Comparison of ENCODE assay signal across 8 cellular contexts in the genomic region with DNA sequence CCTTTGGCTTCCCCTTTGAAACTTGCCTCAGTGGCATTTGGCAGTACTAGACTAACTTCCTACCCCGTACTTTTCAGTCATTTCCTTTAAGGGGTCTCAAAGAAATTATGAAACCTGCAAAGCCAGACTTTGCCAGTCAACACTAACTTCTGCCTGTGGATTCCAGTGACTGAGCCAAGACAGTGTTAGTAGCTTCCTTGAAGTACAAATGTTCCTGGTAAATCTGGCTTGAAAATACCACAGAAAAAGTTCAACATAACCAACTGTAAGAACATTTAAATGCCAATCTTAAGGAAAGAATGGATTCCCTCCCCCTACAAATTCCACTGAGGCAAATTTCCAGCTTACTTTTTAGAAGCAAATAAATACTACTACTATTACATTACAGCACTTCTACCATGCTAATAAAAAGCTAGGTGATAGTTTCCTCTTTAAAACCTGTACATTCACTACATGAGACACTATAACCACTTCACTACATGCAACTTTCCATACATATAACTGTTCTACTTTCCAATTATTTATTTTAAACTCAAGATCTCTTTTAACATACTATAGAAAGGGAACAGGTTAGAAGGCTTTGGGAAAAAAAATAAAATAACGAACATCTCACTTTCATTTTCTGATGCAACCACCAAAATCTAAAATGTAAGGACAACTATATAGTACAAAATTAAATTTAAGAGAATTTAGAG. TPM values are rescaled to one million over a fixed set of nuclear protein-coding genes. Genes with fewer than 3 reads are reported as not detected.
A peak's percentile ranks its signal among the peaks of the same experiment; 100 is the strongest.
DNase-seq lines count a peak whose midpoint lies in the region; ATAC-seq and TF ChIP-seq lines count a peak whose summit lies in the region.

No MANE protein-coding gene starts in this region.

- no peak for ATAC-seq in GM21360 (IDR thresholded peaks at IDR 0.05; ENCODE audit: unreplicated experiment)
- no peak for ATAC-seq in HG02642 (IDR thresholded peaks at IDR 0.05; ENCODE audit: poor library complexity, unreplicated experiment)

- TF ChIP-seq CTCF in GM12865 (IDR thresholded peaks at IDR 0.05; ENCODE audit: insufficient read depth, low read depth, low read length, missing control alignments), result no peak

- H3K4me3 ChIP-seq in GM12865 (ENCODE audit: low read depth, low read length), result peak overlapping the region; percentile 98
- H3K4me3 ChIP-seq in skeletal muscle cell (ENCODE audit: low read depth, low read length), result peak overlapping the region; percentile 14

- in situ Hi-C loops in SK-MEL-5 (cut with HindIII; ENCODE audit: low pct_unique_long_range_greater_than_20kb, low sequenced_read_pairs), result no loop called here

- peak; percentile 30 for DNase-seq in GM12865 (ENCODE audit: low read depth)
- peak; percentile 23 for DNase-seq in SK-MEL-5 (ENCODE audit: low read depth, low spot score)
- peak; percentile 36 for DNase-seq in fibroblast of peridontal ligament (ENCODE audit: extremely low read depth)
- no peak for DNase-seq in skeletal muscle cell (ENCODE audit: low read depth)
- no peak for DNase-seq in NCI-H1092 (lab: John Stamatoyannopoulos, UW)
- no peak for DNase-seq in D341Med (ENCODE audit: low spot score)

RNA-seq across cellular contexts. Expression of a gene that starts 2.4 kb away (rescaled TPM):
- total RNA-seq in SK-MEL-5 (2014; rRNA removed; shearing (Covaris generic)), result 8.9 and 9.4 TPM in 2 replicates
- polyA plus RNA-seq in SK-MEL-5 (2015; cell fraction: cytosol; rRNA removed), result 13.5 and 14.7 TPM in 2 replicates
- 12.1 and 15.2 TPM in 2 replicates for polyA plus RNA-seq in SK-MEL-5 (2015; cell fraction: nucleus; rRNA removed)

Comparison
In these comparisons a context has a peak if more than half of its experiments do, and no peak if none do; other contexts are left out.
1. DNase-seq: peak in GM12865 (single experiment), SK-MEL-5 (single experiment) and fibroblast of peridontal ligament (single experiment); none in skeletal muscle cell (single experiment), NCI-H1092 (single experiment) and D341Med (single experiment).